Comparison of ENCODE assay signal across 8 cellular contexts in the genomic region with DNA sequence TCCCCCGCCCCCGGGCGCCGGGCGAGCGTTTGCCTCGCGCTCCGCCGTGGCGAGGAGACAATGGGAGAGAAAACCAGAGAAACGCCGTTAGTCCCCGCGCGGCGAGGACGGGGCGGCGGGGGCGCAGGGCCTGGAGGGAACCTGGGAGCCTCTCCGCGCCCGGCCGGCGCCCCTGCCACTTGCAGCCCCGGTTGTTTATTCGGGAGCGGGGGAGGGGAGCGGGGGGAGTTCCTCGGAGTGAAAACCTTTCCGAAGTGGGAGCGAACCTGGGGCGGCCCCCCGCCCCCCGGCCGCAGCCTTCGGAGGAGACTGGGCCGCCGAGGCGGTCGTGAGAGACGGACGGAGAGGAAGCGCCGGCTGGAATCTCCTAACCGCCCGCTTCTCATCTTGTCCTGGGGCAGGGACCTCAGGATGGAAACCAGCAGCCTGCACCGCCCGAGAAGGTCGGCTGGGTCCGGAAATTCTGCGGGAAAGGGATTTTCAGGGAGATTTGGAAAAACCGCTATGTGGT. TPM values are rescaled to one million over a fixed set of nuclear protein-coding genes. Genes with fewer than 3 reads are reported as not detected.
DNase-seq lines count a peak whose midpoint lies in the region; FAIRE-seq and TF ChIP-seq lines count a peak whose summit lies in the region.

No MANE protein-coding gene starts in this region.

- H2AFZ ChIP-seq in endothelial cell of umbilical vein (ENCODE audit: low read depth, low read length), result no peak overlapping the region

- TF ChIP-seq CTCF in AG04449 (IDR thresholded peaks at IDR 0.05; ENCODE audit: insufficient read depth, low read length, missing control alignments) (no peak), HEK293 (tag by site-specific recombination; IDR thresholded peaks at IDR 0.05) (no peak), endothelial cell of umbilical vein (IDR thresholded peaks at IDR 0.05; ENCODE audit: extremely low read depth in 1 of 2, insufficient read depth in 1 of 2, low read depth in 1 of 2, low read length in 2 of 2) (no peak), neural crest cell (conservative IDR thresholded peaks at IDR 0.05) (no peak)

- H4K20me1 ChIP-seq in endothelial cell of umbilical vein (replicated peaks; ENCODE audit: control insufficient read depth, extremely low read depth, insufficient read depth, low read length), result no peaks in the 10 kb centered on the region

- no peaks in the 10 kb centered on the region for H3K27me3 ChIP-seq in endothelial cell of umbilical vein (ENCODE audit: control insufficient read depth in 2 of 2, insufficient read depth in 2 of 2, low read length in 2 of 2)

- BruUV-seq in endothelial cell of umbilical vein (replicated peaks; lab: Mats Ljungman, UMichigan), result no TSS peak

- H3K9me3 ChIP-seq in HEK293 (ENCODE audit: control insufficient read depth, insufficient read depth, low read depth, low read length) (no peaks in the 10 kb centered on the region), endothelial cell of umbilical vein (replicated peaks; ENCODE audit: control insufficient read depth, insufficient read depth, low read length) (no peaks in the 10 kb centered on the region)

- peak overlapping the region; percentile 77 for H3K4me3 ChIP-seq in AG04449 (ENCODE audit: low read depth, low read length)
- H3K4me3 ChIP-seq in HEK293 (ENCODE audit: low read depth, low read length), result peak overlapping the region; percentile 61
- peak overlapping the region; percentile 89 to 96 (median 95) for H3K4me3 ChIP-seq in endothelial cell of umbilical vein (replicated peaks in 1 of 3; ENCODE audit: insufficient read depth in 1 of 3, low read depth in 1 of 3, low read length in 3 of 3)

- FAIRE-seq in endothelial cell of umbilical vein (lab: Jason Lieb, UNC), result peak; percentile 58

- no peak for DNase-seq in AG04449 (ENCODE audit: low read depth, low spot score)
- DNase-seq in activated CD4-positive, alpha-beta T cell treated with anti-CD3 and anti-CD28 coated beads, Interleukin-2, amount 10 ng/mL, durations not matched to agents 24 days and 14 days, result peak; percentile 74
- no peak for DNase-seq in endothelial cell of umbilical vein (ENCODE audit: low read depth, low spot score)
- DNase-seq in neural crest cell (ENCODE audit: low read depth, low spot score), result no peak
- no peak for DNase-seq in dedifferentiated amniotic fluid mesenchymal stem cell (ENCODE audit: extremely low spot score)
- no peak for DNase-seq in A172 (ENCODE audit: low spot score)
- DNase-seq in putamen (ENCODE audit: low spot score), result no peak

- intact Hi-C loops in activated CD4-positive, alpha-beta T cell treated with anti-CD3 and anti-CD28 coated beads, Interleukin-2, amount 10 ng/mL, durations not matched to agents 24 days and 14 days (cut with micrococcal nuclease), result no loop called here
- intact Hi-C loops in endothelial cell of umbilical vein (cut with micrococcal nuclease), result loop anchor here (1.0 to 5.0 kb wide), 3 partner anchors 8 to 38 kb away; no protein-coding TSS in a partner anchor

- peaks cover 49% of the 10 kb centered on the region for H3K4me1 Mint-ChIP-seq in activated CD4-positive, alpha-beta T cell treated with anti-CD3 and anti-CD28 coated beads, Interleukin-2, amount 10 ng/mL, durations not matched to agents 24 days and 14 days
- H3K4me1 Mint-ChIP-seq in neural crest cell, result peaks cover 66% of the 10 kb centered on the region

- TF ChIP-seq POLR2A in endothelial cell of umbilical vein (IDR thresholded peaks at IDR 0.05; ENCODE audit: low read depth, low read length), result peak; percentile 4

- H3K27me3 Mint-ChIP-seq in activated CD4-positive, alpha-beta T cell treated with anti-CD3 and anti-CD28 coated beads, Interleukin-2, amount 10 ng/mL, durations not matched to agents 24 days and 14 days, result peaks cover 24% of the 10 kb centered on the region
- no peaks in the 10 kb centered on the region for H3K27me3 Mint-ChIP-seq in neural crest cell (ENCODE audit: low read depth)

- no peaks in the 10 kb centered on the region for H3K9me3 Mint-ChIP-seq in activated CD4-positive, alpha-beta T cell treated with anti-CD3 and anti-CD28 coated beads, Interleukin-2, amount 10 ng/mL, durations not matched to agents 24 days and 14 days
- H3K9me3 Mint-ChIP-seq in neural crest cell, result no peaks in the 10 kb centered on the region

- H3K27ac ChIP-seq in HEK293 (ENCODE audit: extremely low read depth, low read depth, low read length) (peak overlapping the region; percentile 62; the same call in 1 of the 2 replicates), endothelial cell of umbilical vein (ENCODE audit: insufficient read depth, low read depth, low read length) (peak overlapping the region; percentile 79)

- H3K4me2 ChIP-seq in endothelial cell of umbilical vein (ENCODE audit: insufficient read depth, low read length), result peak overlapping the region; percentile 90

- dilution Hi-C loops in endothelial cell of umbilical vein (cut with MboI; ENCODE audit: extremely low pct_ligation_motif_present, low sequenced_read_pairs), result no loop called here

- H3K9me1 ChIP-seq in endothelial cell of umbilical vein (replicated peaks; ENCODE audit: control insufficient read depth, extremely low read depth, insufficient read depth, low read length), result no peaks in the 10 kb centered on the region

- H3K36me3 ChIP-seq in HEK293 (ENCODE audit: control insufficient read depth in 2 of 2, insufficient read depth in 1 of 2, low read length in 2 of 2) (peaks cover 0 to 33% of the 10 kb centered on the region in 2 experiments; a peak in 2 of 3 replicates), endothelial cell of umbilical vein (ENCODE audit: control insufficient read depth in 2 of 2, extremely low read depth in 1 of 2, insufficient read depth in 2 of 2, low read length in 2 of 2) (peaks cover 15% of the 10 kb centered on the region in 2 experiments)

- peaks cover 37% of the 10 kb centered on the region for H3K36me3 Mint-ChIP-seq in activated CD4-positive, alpha-beta T cell treated with anti-CD3 and anti-CD28 coated beads, Interleukin-2, amount 10 ng/mL, durations not matched to agents 24 days and 14 days (ENCODE audit: low read depth)
- peaks cover 25% of the 10 kb centered on the region for H3K36me3 Mint-ChIP-seq in neural crest cell (ENCODE audit: low read depth)

- CTCF ChIA-PET in AG04449 (lab: Yijun Ruan, JAX) (interaction anchor here (0.9 to 4.1 kb wide), 4 partner anchors 11 to 77 kb away, joined by 5 to 26 read pairs (median 15); no protein-coding TSS in a partner anchor), HEK293 (lab: Yijun Ruan, JAX) (interaction anchor here (0.9 to 3.3 kb wide), 3 partner anchors 11 to 15 kb away, joined by 3 to 18 read pairs (median 5); no protein-coding TSS in a partner anchor), endothelial cell of umbilical vein (lab: Charles Lee) (interaction anchor here (0.7 to 5.5 kb wide), 9 partner anchors 8 to 77 kb away, joined by 3 to 34 read pairs (median 7); no protein-coding TSS in a partner anchor)

- peak overlapping the region; percentile 91 for H3K4me3 Mint-ChIP-seq in activated CD4-positive, alpha-beta T cell treated with anti-CD3 and anti-CD28 coated beads, Interleukin-2, amount 10 ng/mL, durations not matched to agents 24 days and 14 days
- H3K4me3 Mint-ChIP-seq in neural crest cell, result peak overlapping the region; percentile 97

- POLR2A ChIA-PET in AG04449 (lab: Yijun Ruan, JAX), result interaction anchor here (0.6 to 6.0 kb wide), 3 partner anchors 8 to 21 kb away, joined by 3 to 64 read pairs (median 5); no protein-coding TSS in a partner anchor
- POLR2A ChIA-PET in HEK293 (lab: Yijun Ruan, JAX), result interaction anchor here (0.8 kb wide), 1 partner anchor 9 kb away, joined by 3 read pairs; no protein-coding TSS in a partner anchor
- POLR2A ChIA-PET in endothelial cell of umbilical vein (lab: Charles Lee), result interaction anchor here (1.3 kb wide), 2 partner anchors 8 to 12 kb away, joined by 7 to 11 read pairs; no protein-coding TSS in a partner anchor

- peak overlapping the region; percentile 87 for H3K27ac Mint-ChIP-seq in activated CD4-positive, alpha-beta T cell treated with anti-CD3 and anti-CD28 coated beads, Interleukin-2, amount 10 ng/mL, durations not matched to agents 24 days and 14 days
- H3K27ac Mint-ChIP-seq in neural crest cell (ENCODE audit: unreplicated experiment), result peak overlapping the region; percentile 7

- H3K4me1 ChIP-seq in HEK293 (ENCODE audit: control insufficient read depth, insufficient read depth, low read length) (peaks cover 3% of the 10 kb centered on the region; the same call in 1 of the 2 replicates), endothelial cell of umbilical vein (ENCODE audit: control insufficient read depth, extremely low read depth, insufficient read depth, low read length) (peaks cover 36% of the 10 kb centered on the region)

- peak overlapping the region; percentile 92 for H3K9ac ChIP-seq in endothelial cell of umbilical vein (replicated peaks; ENCODE audit: extremely low read depth, insufficient read depth, low read length)

- peaks cover 22% of the 10 kb centered on the region for H3K79me2 ChIP-seq in endothelial cell of umbilical vein (ENCODE audit: control insufficient read depth, insufficient read depth, low read length)

TF ChIP-seq in endothelial cell of umbilical vein, 7 proteins besides CTCF, POLR2A, EP300 and RAD21 (continues in another document):
- TF ChIP-seq JUN (IDR thresholded peaks at IDR 0.05; ENCODE audit: borderline replicate concordance, insufficient read depth, insufficient read length, low read depth) (no peak), MYC (IDR thresholded peaks at IDR 0.05; ENCODE audit: low read depth, low read length) (no peak), GATA2 (IDR thresholded peaks at IDR 0.05; ENCODE audit: insufficient read depth, insufficient read length, low read depth, low read length) (no peak), EZH2 (IDR thresholded peaks at IDR 0.05; ENCODE audit: borderline replicate concordance, low read depth, low read length, severe bottlenecking) (no peak)
- TF ChIP-seq, protein P1, sequence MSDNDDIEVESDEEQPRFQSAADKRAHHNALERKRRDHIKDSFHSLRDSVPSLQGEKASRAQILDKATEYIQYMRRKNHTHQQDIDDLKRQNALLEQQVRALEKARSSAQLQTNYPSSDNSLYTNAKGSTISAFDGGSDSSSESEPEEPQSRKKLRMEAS (IDR thresholded peaks at IDR 0.05; ENCODE audit: insufficient read depth, insufficient read length), result no peak

RNA-seq across cellular contexts. Expression of gene PLEKHO1, which starts 0.8 kb away (rescaled TPM):
- 25.2 and 26.4 TPM in 2 replicates for total RNA-seq in activated CD4-positive, alpha-beta T cell treated with anti-CD3 and anti-CD28 coated beads, Interleukin-2, amount 10 ng/mL, durations not matched to agents 24 days and 14 days
- total RNA-seq in endothelial cell of umbilical vein (101 and 121 TPM in 2 replicates), neural crest cell (106 and 113 TPM in 2 replicates)
- polyA plus RNA-seq in endothelial cell of umbilical vein, result 59.8 and 71.9 TPM in 2 replicates
- 48.6 and 60.4 TPM in 2 replicates for polyA plus RNA-seq in endothelial cell of umbilical vein (2011; cell fraction: cytosol; rRNA removed)
- polyA plus RNA-seq in endothelial cell of umbilical vein (2011; cell fraction: nucleus; rRNA removed), result 77.9 and 115 TPM in 2 replicates
- 31.8 and 49.5 TPM in 2 replicates for polyA plus RNA-seq in endothelial cell of umbilical vein (2012)
- 38.4 and 42.1 TPM in 2 replicates for polyA minus RNA-seq in endothelial cell of umbilical vein
- polyA minus RNA-seq in endothelial cell of umbilical vein (2011; cell fraction: cytosol; rRNA and poly(A)+ RNA removed), result not detected
- polyA minus RNA-seq in endothelial cell of umbilical vein (2011; cell fraction: nucleus; rRNA and poly(A)+ RNA removed), result 24.2 and 30.3 TPM in 2 replicates
- 69.1 and 82.9 TPM in 2 replicates for total RNA-seq in A172 (2014; rRNA removed; shearing (Covaris generic))
